In genomic region chr3:58470363-58471024, GRCh38 we compare ENCODE assay signal across 8 cellular contexts. TPM values are rescaled to one million over a fixed set of nuclear protein-coding genes. Genes with fewer than 3 reads are reported as not detected.
DNase-seq lines count a peak whose midpoint lies in the region; ATAC-seq and TF ChIP-seq lines count a peak whose summit lies in the region.
"Had no signal": no experiment of that assay in that cellular context is flagged by ENCODE, and none has a peak within 500 bp of the region (broad histone marks: within the 10 kb centered on the region; RNA-seq: fewer than 3 reads in every experiment).

No MANE protein-coding gene starts in this region.

- peaks cover 46% of the 10 kb centered on the region for H3F3A ChIP-seq in PC-9 (ENCODE audit: insufficient read depth, low read depth)

- H3K27ac Mint-ChIP-seq in Caco-2 (ENCODE audit: unreplicated experiment) = peak overlapping the region; percentile 73

- H3K4me3 ChIP-seq in Caco-2 (ENCODE audit: low read depth, low read length) (no peak overlapping the region), PC-9 (peak overlapping the region; percentile 6; the same call in 1 of the 2 replicates)
- H3K4me3 ChIP-seq: adrenal gland had no signal

- POLR2A ChIA-PET in Caco-2 (lab: Charles Lee) (interaction anchor here (1.0 kb wide), 1 partner anchor 37 kb away, joined by 3 read pairs; no protein-coding TSS in a partner anchor), PC-9 (lab: Charles Lee; ENCODE audit: unreplicated experiment) (no interaction called here)

- H3K27ac ChIP-seq in PC-9 = peak overlapping the region; percentile 83

- H3K4me1 ChIP-seq in Caco-2 (peaks cover 35% of the 10 kb centered on the region), PC-9 (replicated peaks; ENCODE audit: insufficient read depth) (peaks cover 80% of the 10 kb centered on the region)

- H3K36me3 ChIP-seq in Caco-2 (ENCODE audit: control insufficient read depth, insufficient read depth, low read length) (no peaks in the 10 kb centered on the region), PC-9 (ENCODE audit: low read depth) (no peaks in the 10 kb centered on the region)
- H3K36me3 ChIP-seq: adrenal gland had no signal

- H3K9me3 Mint-ChIP-seq in Caco-2 (ENCODE audit: unreplicated experiment) = no peaks in the 10 kb centered on the region

- CTCF ChIA-PET in Caco-2 (lab: Charles Lee) (interaction anchor here (0.8 to 1.2 kb wide), 2 partner anchors 9 to 164 kb away, joined by 3 read pairs; partner anchors contain the start of genes HTD2 and RPP14), PC-9 (lab: Charles Lee) (no interaction called here)

- H3K27me3 ChIP-seq in Caco-2 (replicated peaks; ENCODE audit: control insufficient read depth, insufficient read depth, low read length) = no peaks in the 10 kb centered on the region
- no peaks in the 10 kb centered on the region for H3K27me3 ChIP-seq in PC-9 (ENCODE audit: insufficient read depth, low read depth)
- H3K27me3 ChIP-seq: adrenal gland had no signal

- BruUV-seq in Caco-2 (replicated peaks; lab: Mats Ljungman, UMichigan) (no TSS peak), PC-9 (replicated peaks; lab: Mats Ljungman, UMichigan) (no TSS peak)

- H3K4me2 ChIP-seq in PC-9 = peak overlapping the region; percentile 64

- no peak overlapping the region for H2AFZ ChIP-seq in PC-9

- H3K9me3 ChIP-seq in Caco-2 (no peaks in the 10 kb centered on the region), PC-9 (ENCODE audit: insufficient read depth, low read depth) (no peaks in the 10 kb centered on the region)
- H3K9me3 ChIP-seq: adrenal gland had no signal

- H3K27me3 Mint-ChIP-seq in Caco-2 (ENCODE audit: insufficient read depth, unreplicated experiment) = no peaks in the 10 kb centered on the region

- no peaks in the 10 kb centered on the region for H3K79me2 ChIP-seq in PC-9 (ENCODE audit: low read depth)

- TF ChIP-seq CTCF in Caco-2 (IDR thresholded peaks at IDR 0.05; ENCODE audit: insufficient read depth in 1 of 2, low read depth in 1 of 2, low read length in 1 of 2, severe bottlenecking in 1 of 2, unreplicated experiment in 1 of 2) (no peak), PC-9 (conservative IDR thresholded peaks at IDR 0.05) (no peak)

- no peaks in the 10 kb centered on the region for H4K20me1 ChIP-seq in PC-9 (ENCODE audit: insufficient read depth)

- H3K9me2 ChIP-seq in PC-9 (ENCODE audit: insufficient read depth) = no peaks in the 10 kb centered on the region

- H3K4me1 Mint-ChIP-seq in Caco-2 (ENCODE audit: low read depth, unreplicated experiment) = peaks cover 14% of the 10 kb centered on the region

- intact Hi-C loops in Caco-2 (cut with micrococcal nuclease; ENCODE audit: unreplicated experiment) (loop anchor here (2.0 kb wide), 2 partner anchors 20 to 66 kb away; partner anchors contain the start of gene ACOX2), PC-9 (cut with micrococcal nuclease; ENCODE audit: unreplicated experiment) (loop anchor here (1.0 to 5.0 kb wide), 4 partner anchors 21 to 163 kb away; partner anchors contain the start of genes HTD2, PDHB and RPP14)

- DNase-seq in Caco-2 (no peak), PC-9 (no peak), retina (peak; percentile 39), KG1 (lab: John Stamatoyannopoulos, UW) (no peak), iPS-NIHi11 (ENCODE audit: low spot score) (no peak), NOMO-1 treated with DMSO at 0.1 percent for 48 hours (lab: John Stamatoyannopoulos, UW; ENCODE audit: unreplicated experiment) (no peak)

- ATAC-seq in esophagus mucosa = peak; percentile 5

- no peaks in the 10 kb centered on the region for H3K36me3 Mint-ChIP-seq in Caco-2 (ENCODE audit: insufficient read depth, unreplicated experiment)

- H3K4me3 Mint-ChIP-seq in Caco-2 (ENCODE audit: unreplicated experiment) = no peak overlapping the region

RNA-seq across cellular contexts. Expression of gene KCTD6, which starts 21.4 kb away (rescaled TPM):
- total RNA-seq in Caco-2 (2022) = 9.2 and 9.8 TPM in 2 replicates
- total RNA-seq in PC-9 (2021) = 7.8 and 10.3 TPM in 2 replicates
- 8.0 TPM for total RNA-seq in esophagus mucosa

RNA-seq across cellular contexts. Expression of gene PDHB, which starts 36.9 kb away (rescaled TPM):
- total RNA-seq in Caco-2 (2022) (81.8 and 89.8 TPM in 2 replicates), PC-9 (2021) (69.8 and 70.7 TPM in 2 replicates), esophagus mucosa (52.6 TPM)
